8 cellular contexts compared by ENCODE assay signal in the genomic region with DNA sequence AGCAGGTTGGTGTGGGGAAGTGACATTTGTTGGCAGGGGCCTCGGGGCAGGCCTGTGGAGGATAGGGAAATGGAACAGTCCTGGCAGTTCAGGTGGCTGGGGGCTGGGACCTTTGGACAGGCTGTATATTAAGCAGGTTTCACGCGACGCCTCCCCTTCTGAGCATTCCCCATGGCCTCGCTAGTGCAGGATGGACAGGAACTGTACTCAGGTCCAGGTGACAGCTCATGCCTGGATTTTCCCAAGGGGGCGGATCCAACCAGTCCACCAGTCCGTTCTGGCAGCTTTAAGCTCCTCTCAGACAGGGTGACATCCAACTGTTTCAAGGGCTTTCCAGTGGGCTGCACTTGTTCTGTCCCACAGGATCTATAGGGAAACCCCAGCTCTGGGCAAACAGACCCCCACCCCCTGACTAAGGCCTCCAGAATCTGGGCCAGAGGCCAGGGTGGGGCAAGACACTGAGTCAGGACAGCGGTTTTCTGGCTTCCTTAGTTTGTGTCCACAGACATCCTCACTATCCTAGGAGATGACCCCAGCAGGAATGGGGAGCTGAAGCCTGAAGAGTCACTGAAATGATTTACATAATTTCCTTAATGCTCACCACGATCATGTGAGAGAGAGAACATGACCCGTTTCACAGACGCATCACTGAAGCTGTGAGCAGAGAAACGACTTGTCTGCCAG. TPM values are rescaled to one million over a fixed set of nuclear protein-coding genes. Genes with fewer than 3 reads are reported as not detected.
DNase-seq lines count a peak whose midpoint lies in the region; ATAC-seq, FAIRE-seq and TF ChIP-seq lines count a peak whose summit lies in the region.
"Had no signal": no experiment of that assay in that cellular context is flagged by ENCODE, and none has a peak within 500 bp of the region (broad histone marks: within the 10 kb centered on the region; RNA-seq: fewer than 3 reads in every experiment).

No MANE protein-coding gene starts in this region.

- no peak overlapping the region for H2AFZ ChIP-seq in MM.1S (ENCODE audit: low read length)

- peaks cover 22% of the 10 kb centered on the region for H3K4me1 ChIP-seq in MM.1S (ENCODE audit: low read length)

- peaks cover 5% of the 10 kb centered on the region for H3F3A ChIP-seq in MM.1S (ENCODE audit: insufficient read depth, low read length)

- DNase-seq in GM04503 (ENCODE audit: low read depth) (peak; percentile 97), RCC 7860 (ENCODE audit: low spot score) (peak; percentile 100), epithelial cell of esophagus (ENCODE audit: low read depth) (peak; percentile 93), renal cortical epithelial cell (ENCODE audit: low read depth) (peak; percentile 95), MM.1S (no peak), NCI-H345 treated with DMSO at 0.1 percent for 48 hours (lab: John Stamatoyannopoulos, UW; ENCODE audit: unreplicated experiment) (no peak)
- DNase-seq: nephron progenitor cell had no signal

- no peaks in the 10 kb centered on the region for H3K27me3 ChIP-seq in MM.1S (replicated peaks; ENCODE audit: insufficient read depth, low read length)

- no peaks in the 10 kb centered on the region for H3K36me3 ChIP-seq in MM.1S (replicated peaks; ENCODE audit: insufficient read depth, low read length)

- TF ChIP-seq CTCF in epithelial cell of esophagus (IDR thresholded peaks at IDR 0.05; ENCODE audit: insufficient read depth, low read depth, low read length, missing control alignments) = no peak
- TF ChIP-seq CTCF in MM.1S (IDR thresholded peaks at IDR 0.05; ENCODE audit: low read length) = no peak

- H3K9me3 ChIP-seq in MM.1S (replicated peaks; ENCODE audit: insufficient read depth, low read length) = no peaks in the 10 kb centered on the region

- no peak for ATAC-seq in GM18873 (IDR thresholded peaks at IDR 0.05; ENCODE audit: low FRiP score, unreplicated experiment)

- H3K79me2 ChIP-seq in MM.1S (ENCODE audit: low read length) = no peaks in the 10 kb centered on the region

- peak; percentile 95 for FAIRE-seq in RCC 7860 (lab: Jason Lieb, UNC)

- no peak overlapping the region for H3K27ac ChIP-seq in MM.1S (ENCODE audit: low read length)

- no peaks in the 10 kb centered on the region for H3K9me2 ChIP-seq in MM.1S (replicated peaks; ENCODE audit: insufficient read depth, low read length)

- H3K9ac ChIP-seq in MM.1S (ENCODE audit: low read length) = no peak overlapping the region

- no peak overlapping the region for H3K4me2 ChIP-seq in MM.1S (ENCODE audit: low read depth, low read length)

- no peaks in the 10 kb centered on the region for H4K20me1 ChIP-seq in MM.1S (ENCODE audit: insufficient read depth, low read length)

- H3K4me3 ChIP-seq in epithelial cell of esophagus (ENCODE audit: low read length) (no peak overlapping the region), MM.1S (ENCODE audit: low read length) (no peak overlapping the region)

RNA-seq across cellular contexts. Expression of a gene that starts 20.9 kb away (rescaled TPM):
- 0.60 and 217 TPM in 2 replicates for total RNA-seq in renal cortical epithelial cell

RNA-seq across cellular contexts. Expression of a gene that starts 34.1 kb away (rescaled TPM):
- total RNA-seq in renal cortical epithelial cell = not detected in 2 replicates

Comparison
In these comparisons a context has a peak if more than half of its experiments do, and no peak if none do; other contexts are left out.
1. DNase-seq: peak in GM04503 (single experiment), RCC 7860 (single experiment), epithelial cell of esophagus (single experiment) and renal cortical epithelial cell (single experiment); none in MM.1S (single experiment) and NCI-H345 treated with DMSO at 0.1 percent for 48 hours (single experiment).